In the genomic region with DNA sequence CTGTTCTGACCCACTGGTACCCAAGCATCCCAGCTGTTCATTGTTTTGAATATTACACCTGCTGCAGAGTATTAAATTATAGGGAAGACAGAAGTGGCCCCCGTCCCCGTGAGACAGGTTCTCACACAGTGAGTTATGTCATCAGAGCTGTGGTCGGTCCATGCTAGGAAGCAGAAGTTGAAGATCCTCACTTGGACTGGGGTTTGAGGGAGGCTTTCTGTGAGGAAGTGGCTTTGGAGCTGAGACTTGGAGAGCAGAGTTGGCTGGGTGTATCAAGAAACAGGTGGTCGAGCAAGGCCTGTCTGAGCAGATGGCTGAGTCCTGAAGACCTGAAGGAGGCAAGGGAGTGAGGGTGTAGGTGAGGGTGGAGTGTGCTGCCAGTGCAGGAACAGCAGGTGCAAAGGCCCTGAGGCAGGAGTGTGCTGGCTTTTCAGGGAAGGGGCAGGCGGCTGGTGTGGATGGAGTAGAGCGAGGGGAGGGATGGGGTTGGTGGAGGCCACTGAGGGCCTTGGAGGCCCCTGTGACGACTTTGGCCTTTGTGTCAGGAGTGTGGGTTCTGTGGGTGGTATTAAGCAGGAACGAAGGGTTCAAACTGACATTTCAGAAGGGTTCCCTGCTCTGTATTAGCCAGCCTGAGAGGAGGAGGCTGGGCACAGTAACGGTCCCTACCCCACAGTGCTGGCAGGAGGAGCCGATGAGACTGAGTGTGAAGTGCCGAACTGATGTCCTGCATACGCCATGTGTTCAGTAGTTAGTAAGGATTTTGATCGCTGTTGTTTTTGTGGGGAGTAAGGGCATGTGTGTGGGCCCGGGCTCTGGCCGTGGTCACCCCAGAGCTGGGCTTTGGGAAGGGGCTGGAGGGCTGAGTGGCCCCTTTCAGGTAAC, we compare ENCODE assay signal across 1 cellular context.
TF ChIP-seq lines count a peak whose summit lies in the region.

No MANE protein-coding gene starts in this region.

TF ChIP-seq in H1, 55 proteins besides CTCF, POLR2A, EP300 and RAD21:
- 0 out of 2 replicates have a peak, but pooled peaks have one; percentile 36 for TF ChIP-seq KDM1A (IDR thresholded peaks at IDR 0.05; ENCODE audit: borderline replicate concordance, low read length)
- TF ChIP-seq TAF7 (optimal IDR thresholded peaks at IDR 0.05; ENCODE audit: borderline replicate concordance, low read depth, low read length) = no peak
